In the genomic region with DNA sequence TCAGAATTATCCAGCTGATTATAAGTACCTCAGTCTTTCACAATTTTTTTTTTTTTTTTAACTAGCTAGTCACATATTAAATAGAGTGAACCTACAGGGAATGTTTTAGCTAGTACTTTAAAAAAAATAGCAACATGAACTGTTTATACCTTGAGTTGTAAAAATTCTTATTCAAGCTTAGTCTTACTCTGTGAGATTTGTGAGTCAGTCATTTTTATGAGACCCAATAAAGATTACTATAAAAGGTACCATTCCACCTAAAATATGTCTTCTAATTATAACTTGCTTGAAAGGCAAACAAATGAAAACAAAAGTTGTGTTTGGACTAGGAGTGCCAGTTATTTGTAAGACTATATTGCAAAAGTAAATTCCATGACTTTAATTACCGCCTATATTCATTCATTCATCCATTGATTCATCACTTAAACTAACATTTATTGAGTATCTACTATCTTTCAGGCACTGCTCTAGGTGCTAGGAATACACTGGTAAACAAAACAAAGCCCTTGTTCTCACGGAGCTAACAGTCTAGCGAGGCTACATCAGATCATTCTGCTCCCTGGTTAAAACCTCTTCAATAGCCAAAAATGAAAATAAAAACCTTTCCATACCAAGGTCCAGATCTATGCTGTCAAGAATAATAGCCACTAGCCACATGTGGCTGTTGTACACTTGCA, we compare ENCODE assay signal across 6 cellular contexts. TPM values are rescaled to one million over a fixed set of nuclear protein-coding genes. Genes with fewer than 3 reads are reported as not detected.
DNase-seq lines count a peak whose midpoint lies in the region; ATAC-seq lines count a peak whose summit lies in the region.
"Not testable (repeated sequence)": the region's sequence is repeated elsewhere in the genome, so short reads cannot be mapped to it uniquely, and the experiment has no call there.

No MANE protein-coding gene starts in this region.

- intact Hi-C loops in activated CD4-positive, alpha-beta T cell treated with anti-CD3 and anti-CD28 coated beads, Interleukin-2, amount 10 ng/mL, durations not matched to agents 24 days and 14 days (cut with micrococcal nuclease); left colon (cut with DNase I, micrococcal nuclease): not testable (repeated sequence)

- not testable (repeated sequence) for H3K36me3 Mint-ChIP-seq in activated CD4-positive, alpha-beta T cell treated with anti-CD3 and anti-CD28 coated beads, Interleukin-2, amount 10 ng/mL, durations not matched to agents 24 days and 14 days (ENCODE audit: low read depth)

- ATAC-seq in left colon: peak; percentile 82

- not testable (repeated sequence) for H3K27ac Mint-ChIP-seq in activated CD4-positive, alpha-beta T cell treated with anti-CD3 and anti-CD28 coated beads, Interleukin-2, amount 10 ng/mL, durations not matched to agents 24 days and 14 days

- in situ Hi-C loops in G401 (cut with HindIII; ENCODE audit: low sequenced_read_pairs): not testable (repeated sequence)

- not testable (repeated sequence) for H3K4me1 Mint-ChIP-seq in activated CD4-positive, alpha-beta T cell treated with anti-CD3 and anti-CD28 coated beads, Interleukin-2, amount 10 ng/mL, durations not matched to agents 24 days and 14 days

- DNase-seq in G401 (ENCODE audit: low spot score): peak; percentile 9
- peak; percentile 4 for DNase-seq in LoVo (ENCODE audit: low spot score)
- peak; percentile 40 for DNase-seq in NCI-H69 (lab: John Stamatoyannopoulos, UW)
- DNase-seq in RPMI8226: peak; percentile 0
- DNase-seq in activated CD4-positive, alpha-beta T cell treated with anti-CD3 and anti-CD28 coated beads, Interleukin-2, amount 10 ng/mL, durations not matched to agents 24 days and 14 days: peak; percentile 28
- DNase-seq in left colon: not testable (repeated sequence)

- not testable (repeated sequence) for H3K9me3 Mint-ChIP-seq in activated CD4-positive, alpha-beta T cell treated with anti-CD3 and anti-CD28 coated beads, Interleukin-2, amount 10 ng/mL, durations not matched to agents 24 days and 14 days

- not testable (repeated sequence) for H3K27me3 Mint-ChIP-seq in activated CD4-positive, alpha-beta T cell treated with anti-CD3 and anti-CD28 coated beads, Interleukin-2, amount 10 ng/mL, durations not matched to agents 24 days and 14 days

- not testable (repeated sequence) for H3K4me3 Mint-ChIP-seq in activated CD4-positive, alpha-beta T cell treated with anti-CD3 and anti-CD28 coated beads, Interleukin-2, amount 10 ng/mL, durations not matched to agents 24 days and 14 days

RNA-seq across cellular contexts. Expression of gene FAM72A, which starts 5.8 kb away (rescaled TPM):
- 8.4 and 18.6 TPM in 2 replicates for total RNA-seq in G401 (2014; rRNA removed; shearing (Covaris generic))
- 29.1 and 35.5 TPM in 2 replicates for total RNA-seq in activated CD4-positive, alpha-beta T cell treated with anti-CD3 and anti-CD28 coated beads, Interleukin-2, amount 10 ng/mL, durations not matched to agents 24 days and 14 days
- 1 to 10 TPM; 1.9 to 2.5 TPM for total RNA-seq in left colon

RNA-seq across cellular contexts. Expression of gene SRGAP2, which starts 6.5 kb away (rescaled TPM):
- total RNA-seq in G401 (2014; rRNA removed; shearing (Covaris generic)): 16.5 and 24.9 TPM in 2 replicates
- 102 and 105 TPM in 2 replicates for total RNA-seq in activated CD4-positive, alpha-beta T cell treated with anti-CD3 and anti-CD28 coated beads, Interleukin-2, amount 10 ng/mL, durations not matched to agents 24 days and 14 days
- total RNA-seq in left colon: 10 to 100 TPM; 13.1 to 15.0 TPM
